In the genomic region with DNA sequence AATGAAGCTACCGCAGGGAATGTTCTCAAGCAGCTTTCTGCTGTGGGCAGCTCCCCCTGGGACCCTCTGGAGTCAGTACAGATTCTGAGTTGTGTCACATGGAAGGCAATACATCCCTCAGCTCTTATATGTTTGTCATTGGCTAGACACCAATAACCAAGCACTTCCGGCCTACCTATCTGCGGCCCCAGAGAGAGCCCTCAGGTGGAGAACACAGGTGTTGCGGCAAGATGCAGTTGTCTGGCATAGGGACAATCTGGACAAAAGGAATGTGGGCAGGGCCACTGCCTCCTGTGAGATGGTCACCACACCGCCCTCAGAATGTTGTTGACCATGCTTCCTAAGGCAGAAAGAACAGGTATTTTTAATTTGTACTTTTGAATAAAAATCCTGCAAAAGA, we compare ENCODE assay signal across 10 cellular contexts.
DNase-seq lines count a peak whose midpoint lies in the region; ATAC-seq and TF ChIP-seq lines count a peak whose summit lies in the region.
"Had no signal": no experiment of that assay in that cellular context is flagged by ENCODE, and none has a peak within 500 bp of the region (broad histone marks: within the 10 kb centered on the region; RNA-seq: fewer than 3 reads in every experiment).

No MANE protein-coding gene starts in this region.

- H3K9me3 Mint-ChIP-seq in activated CD4-positive, alpha-beta memory T cell treated with anti-CD3 and anti-CD28 coated beads for 36 hours = no peaks in the 10 kb centered on the region
- H3K9me3 Mint-ChIP-seq in activated CD4-positive, alpha-beta memory T cell treated with anti-CD3 and anti-CD28 coated beads, Interleukin-2, amount 10 ng/mL, durations not matched to agents 7 days and 5 days = no peaks in the 10 kb centered on the region
- no peaks in the 10 kb centered on the region for H3K9me3 Mint-ChIP-seq in activated CD8-positive, alpha-beta T cell treated with anti-CD3 and anti-CD28 coated beads, Interleukin-2, amount 10 ng/mL, durations not matched to agents 7 days and 5 days (ENCODE audit: insufficient read depth)
- H3K9me3 Mint-ChIP-seq in HFFc6 = peaks cover 5% of the 10 kb centered on the region
- H3K9me3 Mint-ChIP-seq in activated T-helper 1 cell treated with anti-CD3 and anti-CD28 coated beads, Interleukin-12 subunit alpha, Interleukin-12 subunit beta, Interleukin-2, Interleukin-4 antibody, amounts not matched to agents 30 ng/mL and 10 ng/mL and 1 ng/mL, durations not matched to agents 14 hours and 24 hours and 36 hours = no peaks in the 10 kb centered on the region
- H3K9me3 Mint-ChIP-seq: CD8-positive, alpha-beta T cell had no signal

- H3K4me1 Mint-ChIP-seq in activated CD4-positive, alpha-beta memory T cell treated with anti-CD3 and anti-CD28 coated beads for 36 hours (ENCODE audit: low read depth) = peaks cover 3% of the 10 kb centered on the region
- peaks cover 6% of the 10 kb centered on the region for H3K4me1 Mint-ChIP-seq in activated CD4-positive, alpha-beta memory T cell treated with anti-CD3 and anti-CD28 coated beads, Interleukin-2, amount 10 ng/mL, durations not matched to agents 7 days and 5 days
- H3K4me1 Mint-ChIP-seq in activated CD8-positive, alpha-beta T cell treated with anti-CD3 and anti-CD28 coated beads, Interleukin-2, amount 10 ng/mL, durations not matched to agents 7 days and 5 days (ENCODE audit: low read depth) = peaks cover 15% of the 10 kb centered on the region
- no peaks in the 10 kb centered on the region; the same call in 1 of the 2 replicates for H3K4me1 Mint-ChIP-seq in HFFc6 (ENCODE audit: low read depth)
- H3K4me1 Mint-ChIP-seq in activated T-helper 1 cell treated with anti-CD3 and anti-CD28 coated beads, Interleukin-12 subunit alpha, Interleukin-12 subunit beta, Interleukin-2, Interleukin-4 antibody, amounts not matched to agents 30 ng/mL and 10 ng/mL and 1 ng/mL, durations not matched to agents 14 hours and 24 hours and 36 hours (ENCODE audit: low read depth) = peaks cover 8% of the 10 kb centered on the region

- H3K4me3 Mint-ChIP-seq in activated CD4-positive, alpha-beta memory T cell treated with anti-CD3 and anti-CD28 coated beads for 36 hours = no peak overlapping the region
- no peak overlapping the region for H3K4me3 Mint-ChIP-seq in activated CD4-positive, alpha-beta memory T cell treated with anti-CD3 and anti-CD28 coated beads, Interleukin-2, amount 10 ng/mL, durations not matched to agents 7 days and 5 days
- H3K4me3 Mint-ChIP-seq in activated CD8-positive, alpha-beta T cell treated with anti-CD3 and anti-CD28 coated beads, Interleukin-2, amount 10 ng/mL, durations not matched to agents 7 days and 5 days = no peak overlapping the region
- H3K4me3 Mint-ChIP-seq in HFFc6 = no peak overlapping the region
- no peak overlapping the region for H3K4me3 Mint-ChIP-seq in activated T-helper 1 cell treated with anti-CD3 and anti-CD28 coated beads, Interleukin-12 subunit alpha, Interleukin-12 subunit beta, Interleukin-2, Interleukin-4 antibody, amounts not matched to agents 30 ng/mL and 10 ng/mL and 1 ng/mL, durations not matched to agents 14 hours and 24 hours and 36 hours
- H3K4me3 Mint-ChIP-seq: CD8-positive, alpha-beta T cell had no signal

- peaks cover 3% of the 10 kb centered on the region for H3K27me3 Mint-ChIP-seq in activated CD4-positive, alpha-beta memory T cell treated with anti-CD3 and anti-CD28 coated beads for 36 hours
- no peaks in the 10 kb centered on the region for H3K27me3 Mint-ChIP-seq in activated CD4-positive, alpha-beta memory T cell treated with anti-CD3 and anti-CD28 coated beads, Interleukin-2, amount 10 ng/mL, durations not matched to agents 7 days and 5 days
- no peaks in the 10 kb centered on the region for H3K27me3 Mint-ChIP-seq in activated CD8-positive, alpha-beta T cell treated with anti-CD3 and anti-CD28 coated beads, Interleukin-2, amount 10 ng/mL, durations not matched to agents 7 days and 5 days (ENCODE audit: low read depth)
- H3K27me3 Mint-ChIP-seq in HFFc6 (ENCODE audit: insufficient read depth) = no peaks in the 10 kb centered on the region
- H3K27me3 Mint-ChIP-seq in activated T-helper 1 cell treated with anti-CD3 and anti-CD28 coated beads, Interleukin-12 subunit alpha, Interleukin-12 subunit beta, Interleukin-2, Interleukin-4 antibody, amounts not matched to agents 30 ng/mL and 10 ng/mL and 1 ng/mL, durations not matched to agents 14 hours and 24 hours and 36 hours (ENCODE audit: insufficient read depth) = peaks cover 2% of the 10 kb centered on the region

- intact Hi-C loops in activated CD4-positive, alpha-beta memory T cell treated with anti-CD3 and anti-CD28 coated beads for 36 hours (cut with micrococcal nuclease) = loop anchor here (2.0 kb wide), 1 partner anchor 62 kb away; no protein-coding TSS in a partner anchor
- intact Hi-C loops in activated T-helper 1 cell treated with anti-CD3 and anti-CD28 coated beads, Interleukin-12 subunit alpha, Interleukin-12 subunit beta, Interleukin-2, Interleukin-4 antibody, amounts not matched to agents 30 ng/mL and 10 ng/mL and 1 ng/mL, durations not matched to agents 14 hours and 24 hours and 36 hours (cut with micrococcal nuclease) = loop anchor here (1.0 kb wide), 1 partner anchor 62 kb away; no protein-coding TSS in a partner anchor

- POLR2A ChIA-PET in activated CD4-positive, alpha-beta memory T cell treated with anti-CD3 and anti-CD28 coated beads for 36 hours (lab: Charles Lee) = no interaction called here
- POLR2A ChIA-PET in activated CD4-positive, alpha-beta memory T cell treated with anti-CD3 and anti-CD28 coated beads, Interleukin-2, amount 10 ng/mL, durations not matched to agents 7 days and 5 days (lab: Charles Lee) = no interaction called here
- POLR2A ChIA-PET in activated CD8-positive, alpha-beta T cell treated with anti-CD3 and anti-CD28 coated beads, Interleukin-2, amount 10 ng/mL, durations not matched to agents 7 days and 5 days (lab: Charles Lee) = interaction anchor here (0.5 kb wide), 1 partner anchor 84 kb away, joined by 3 read pairs; no protein-coding TSS in a partner anchor

- H3K36me3 Mint-ChIP-seq in activated CD4-positive, alpha-beta memory T cell treated with anti-CD3 and anti-CD28 coated beads for 36 hours = no peaks in the 10 kb centered on the region
- no peaks in the 10 kb centered on the region for H3K36me3 Mint-ChIP-seq in activated CD4-positive, alpha-beta memory T cell treated with anti-CD3 and anti-CD28 coated beads, Interleukin-2, amount 10 ng/mL, durations not matched to agents 7 days and 5 days (ENCODE audit: low read depth)
- no peaks in the 10 kb centered on the region for H3K36me3 Mint-ChIP-seq in activated CD8-positive, alpha-beta T cell treated with anti-CD3 and anti-CD28 coated beads, Interleukin-2, amount 10 ng/mL, durations not matched to agents 7 days and 5 days (ENCODE audit: low read depth)
- H3K36me3 Mint-ChIP-seq in HFFc6 (ENCODE audit: low read depth) = no peaks in the 10 kb centered on the region
- no peaks in the 10 kb centered on the region for H3K36me3 Mint-ChIP-seq in activated T-helper 1 cell treated with anti-CD3 and anti-CD28 coated beads, Interleukin-12 subunit alpha, Interleukin-12 subunit beta, Interleukin-2, Interleukin-4 antibody, amounts not matched to agents 30 ng/mL and 10 ng/mL and 1 ng/mL, durations not matched to agents 14 hours and 24 hours and 36 hours (ENCODE audit: low read depth)
- H3K36me3 Mint-ChIP-seq: CD8-positive, alpha-beta T cell had no signal

- TF ChIP-seq CTCF in HFFc6 (IDR thresholded peaks at IDR 0.05) = no peak

- CTCF ChIA-PET in activated CD4-positive, alpha-beta memory T cell treated with anti-CD3 and anti-CD28 coated beads for 36 hours (lab: Charles Lee) = interaction anchor here (0.6 to 2.0 kb wide), 4 partner anchors 10 to 429 kb away, joined by 3 to 6 read pairs (median 4); no protein-coding TSS in a partner anchor
- CTCF ChIA-PET in activated CD4-positive, alpha-beta memory T cell treated with anti-CD3 and anti-CD28 coated beads, Interleukin-2, amount 10 ng/mL, durations not matched to agents 7 days and 5 days (lab: Charles Lee) = interaction anchor here (0.8 to 2.2 kb wide), 5 partner anchors 43 to 123 kb away, joined by 3 to 11 read pairs (median 5); no protein-coding TSS in a partner anchor
- CTCF ChIA-PET in activated CD8-positive, alpha-beta T cell treated with anti-CD3 and anti-CD28 coated beads, Interleukin-2, amount 10 ng/mL, durations not matched to agents 7 days and 5 days (lab: Charles Lee) = interaction anchor here (0.7 to 5.4 kb wide), 13 partner anchors 9 to 610 kb away, joined by 3 to 44 read pairs (median 3); no protein-coding TSS in a partner anchor

- peak; percentile 30 for DNase-seq in activated CD4-positive, alpha-beta memory T cell treated with anti-CD3 and anti-CD28 coated beads for 36 hours
- DNase-seq in activated CD4-positive, alpha-beta memory T cell treated with anti-CD3 and anti-CD28 coated beads, Interleukin-2, amount 10 ng/mL, durations not matched to agents 7 days and 5 days = no peak
- DNase-seq in HT1080 (ENCODE audit: low read depth) (peak; percentile 46), HFFc6 (no peak), SKM-1 treated with dmso at 0.1 percent for 144 hours (lab: John Stamatoyannopoulos, UW; ENCODE audit: unreplicated experiment) (no peak)
- DNase-seq in activated CD8-positive, alpha-beta T cell treated with anti-CD3 and anti-CD28 coated beads, Interleukin-2, amount 10 ng/mL, durations not matched to agents 7 days and 5 days = peak; percentile 44
- DNase-seq in stimulated activated CD8-positive, alpha-beta memory T cell treated with anti-CD3 and anti-CD28 coated beads, Interleukin-4, amount 100 ng/mL, for 48 hours = peak; percentile 44
- DNase-seq in activated T-helper 1 cell treated with anti-CD3 and anti-CD28 coated beads, Interleukin-12 subunit alpha, Interleukin-12 subunit beta, Interleukin-2, Interleukin-4 antibody, amounts not matched to agents 30 ng/mL and 10 ng/mL and 1 ng/mL, durations not matched to agents 14 hours and 24 hours and 36 hours (ENCODE audit: low spot score) = no peak
- DNase-seq: CD8-positive, alpha-beta T cell; midbrain had no signal

- no peak for ATAC-seq in activated CD8-positive, alpha-beta T cell treated with anti-CD3 and anti-CD28 coated beads, Interleukin-2, amount 10 ng/mL, durations not matched to agents 7 days and 5 days
- ATAC-seq: CD8-positive, alpha-beta T cell had no signal

- H3K27ac Mint-ChIP-seq in activated CD4-positive, alpha-beta memory T cell treated with anti-CD3 and anti-CD28 coated beads for 36 hours = no peak overlapping the region
- no peak overlapping the region for H3K27ac Mint-ChIP-seq in activated CD4-positive, alpha-beta memory T cell treated with anti-CD3 and anti-CD28 coated beads, Interleukin-2, amount 10 ng/mL, durations not matched to agents 7 days and 5 days
- no peak overlapping the region for H3K27ac Mint-ChIP-seq in activated CD8-positive, alpha-beta T cell treated with anti-CD3 and anti-CD28 coated beads, Interleukin-2, amount 10 ng/mL, durations not matched to agents 7 days and 5 days
- no peak overlapping the region for H3K27ac Mint-ChIP-seq in HFFc6
- H3K27ac Mint-ChIP-seq in activated T-helper 1 cell treated with anti-CD3 and anti-CD28 coated beads, Interleukin-12 subunit alpha, Interleukin-12 subunit beta, Interleukin-2, Interleukin-4 antibody, amounts not matched to agents 30 ng/mL and 10 ng/mL and 1 ng/mL, durations not matched to agents 14 hours and 24 hours and 36 hours = no peak overlapping the region
- H3K27ac Mint-ChIP-seq: CD8-positive, alpha-beta T cell had no signal

Comparison
In these comparisons a context has a peak if more than half of its experiments do, and no peak if none do; other contexts are left out.
1. DNase-seq: peak in activated CD4-positive, alpha-beta memory T cell treated with anti-CD3 and anti-CD28 coated beads for 36 hours (single experiment), HT1080 (single experiment), activated CD8-positive, alpha-beta T cell treated with anti-CD3 and anti-CD28 coated beads, Interleukin-2, amount 10 ng/mL, durations not matched to agents 7 days and 5 days (single experiment) and stimulated activated CD8-positive, alpha-beta memory T cell treated with anti-CD3 and anti-CD28 coated beads, Interleukin-4, amount 100 ng/mL, for 48 hours (single experiment); none in activated CD4-positive, alpha-beta memory T cell treated with anti-CD3 and anti-CD28 coated beads, Interleukin-2, amount 10 ng/mL, durations not matched to agents 7 days and 5 days (single experiment), HFFc6 (single experiment), SKM-1 treated with dmso at 0.1 percent for 144 hours (single experiment) and activated T-helper 1 cell treated with anti-CD3 and anti-CD28 coated beads, Interleukin-12 subunit alpha, Interleukin-12 subunit beta, Interleukin-2, Interleukin-4 antibody, amounts not matched to agents 30 ng/mL and 10 ng/mL and 1 ng/mL, durations not matched to agents 14 hours and 24 hours and 36 hours (single experiment).